Comparison of ENCODE assay signal across 23 cellular contexts in the genomic region with DNA sequence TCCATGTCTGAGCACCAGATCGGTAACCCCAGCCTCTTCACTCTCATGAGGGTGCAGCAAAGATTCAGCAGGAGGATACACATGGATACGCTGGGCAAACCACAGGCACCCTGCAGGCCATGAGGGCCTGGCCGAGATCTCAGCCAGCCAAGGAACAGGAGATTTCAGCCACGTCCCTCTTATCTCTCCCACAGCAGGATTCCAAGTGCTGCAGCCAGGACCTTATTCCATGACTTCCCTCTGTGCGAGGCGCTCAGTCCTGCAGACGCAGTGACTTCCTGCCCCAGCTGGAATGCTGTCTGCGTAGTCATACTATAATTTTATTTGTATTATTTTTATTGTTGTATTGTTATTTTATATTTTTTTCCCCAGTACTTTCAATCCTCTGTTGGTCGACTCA.
DNase-seq lines count a peak whose midpoint lies in the region; ATAC-seq, FAIRE-seq and TF ChIP-seq lines count a peak whose summit lies in the region.
"Had no signal": no experiment of that assay in that cellular context is flagged by ENCODE, and none has a peak within 500 bp of the region (broad histone marks: within the 10 kb centered on the region; RNA-seq: fewer than 3 reads in every experiment).

No MANE protein-coding gene starts in this region.

- CTCF ChIA-PET in HepG2 (lab: Yijun Ruan, JAX; ENCODE audit: low intra/inter-chr PET ratio, low total read pairs), result no interaction called here

- no peaks in the 10 kb centered on the region for H3K9me3 ChIP-seq in right lobe of liver
- no peaks in the 10 kb centered on the region for H3K9me3 ChIP-seq in HepG2 (ENCODE audit: low read length)
- peaks cover 86% of the 10 kb centered on the region for H3K9me3 ChIP-seq in endodermal cell (ENCODE audit: control insufficient read depth, low read length)
- no peaks in the 10 kb centered on the region for H3K9me3 ChIP-seq in esophagus muscularis mucosa
- H3K9me3 ChIP-seq: BE2C, HAP-1 had no signal

- H3K27ac ChIP-seq in right lobe of liver (no peak overlapping the region), HepG2 (ENCODE audit: extremely low read length, insufficient read depth, low read length) (no peak overlapping the region), endodermal cell (ENCODE audit: low read depth, low read length) (no peak overlapping the region), esophagus muscularis mucosa (replicated peaks in 1 of 4) (no peak overlapping the region), GM23338 (ENCODE audit: low read depth) (no peak overlapping the region)
- H3K27ac ChIP-seq: A549; BLaER1 treated with 17β-estradiol and CSF1 and Interleukin-3, amounts not matched to agents 10 nM and 100 nM had no signal

- H3K4me2 ChIP-seq in HepG2 (ENCODE audit: low read depth, low read length) (no peak overlapping the region), GM23338 (no peak overlapping the region)
- H3K4me2 ChIP-seq: A549 had no signal

- no peak overlapping the region for H2AFZ ChIP-seq in HepG2 (ENCODE audit: low read length)
- no peak overlapping the region for H2AFZ ChIP-seq in GM23338

- no peaks in the 10 kb centered on the region for H3K27me3 ChIP-seq in right lobe of liver
- no peaks in the 10 kb centered on the region for H3K27me3 ChIP-seq in HepG2 (ENCODE audit: control insufficient read depth in 1 of 2, insufficient read depth in 2 of 2, low read length in 2 of 2)
- H3K27me3 ChIP-seq in endodermal cell (ENCODE audit: control insufficient read depth, insufficient read depth, low read length, poor library complexity, severe bottlenecking), result no peaks in the 10 kb centered on the region
- H3K27me3 ChIP-seq in esophagus muscularis mucosa, result peaks cover 0 to 64% (median 0%) of the 10 kb centered on the region in 4 donors
- H3K27me3 ChIP-seq in GM23338 (ENCODE audit: insufficient read depth), result no peaks in the 10 kb centered on the region
- H3K27me3 ChIP-seq: BE2C had no signal

- TF ChIP-seq POLR2A in right lobe of liver (IDR thresholded peaks at IDR 0.05) (no peak), HepG2 (IDR thresholded peaks at IDR 0.05; ENCODE audit: insufficient read depth in 1 of 2, low read depth in 2 of 2, low read length in 2 of 2) (no peak), esophagus muscularis mucosa (IDR thresholded peaks at IDR 0.05; ENCODE audit: low read depth) (no peak)

- DNase-seq in right lobe of liver (no peak), HepG2 (ENCODE audit: low spot score) (no peak), endodermal cell (no peak), neural crest cell (ENCODE audit: low read depth, low spot score) (no peak), NCI-H1105 (lab: John Stamatoyannopoulos, UW) (no peak), esophagus muscularis mucosa (ENCODE audit: extremely low spot score) (no peak), GM23338 (ENCODE audit: low spot score) (no peak)
- DNase-seq: 8988T; ACHN; AML-193; BE2C; CD4-positive, alpha-beta T cell; COR-L47; DMS153; DND-41; GOT3 had no signal

- no peak overlapping the region for H3K4me3 ChIP-seq in right lobe of liver
- no peak overlapping the region for H3K4me3 ChIP-seq in HepG2 (replicated peaks in 1 of 3; ENCODE audit: insufficient read depth in 1 of 3, low read depth in 2 of 3, low read length in 3 of 3)
- peak overlapping the region; percentile 40 for H3K4me3 ChIP-seq in endodermal cell (ENCODE audit: low read length)
- H3K4me3 ChIP-seq in esophagus muscularis mucosa, result no peak overlapping the region
- H3K4me3 ChIP-seq in GM23338, result no peak overlapping the region
- H3K4me3 ChIP-seq: A549; BLaER1 treated with 17β-estradiol and CSF1 and Interleukin-3, amounts not matched to agents 10 nM and 100 nM; HAP-1 had no signal

- FAIRE-seq in HepG2 (lab: Jason Lieb, UNC), result no peak
- FAIRE-seq: A549, G401.6, GM19239, H54 had no signal

- H3K4me1 Mint-ChIP-seq in endodermal cell (no peaks in the 10 kb centered on the region), neural crest cell (no peaks in the 10 kb centered on the region), GM23338 (no peaks in the 10 kb centered on the region; the same call in 2 of the 3 replicates)
- H3K4me1 Mint-ChIP-seq: CD14-positive monocyte had no signal

- H3K4me3 Mint-ChIP-seq in endodermal cell, result no peak overlapping the region
- peak overlapping the region; percentile 12 for H3K4me3 Mint-ChIP-seq in neural crest cell
- H3K4me3 Mint-ChIP-seq in GM23338, result no peak overlapping the region
- H3K4me3 Mint-ChIP-seq: CD14-positive monocyte; CD4-positive, alpha-beta T cell had no signal

- H3K9ac ChIP-seq in HepG2 (ENCODE audit: insufficient read depth, low read depth, low read length) (no peak overlapping the region), endodermal cell (ENCODE audit: extremely low read depth, low read length, poor library complexity, severe bottlenecking) (no peak overlapping the region)
- H3K9ac ChIP-seq: BLaER1 treated with 17β-estradiol and CSF1 and Interleukin-3, amounts not matched to agents 10 nM and 100 nM had no signal

- in situ Hi-C loops in HepG2 (cut with HindIII; ENCODE audit: extremely low pct_ligation_motif_present, low pct_unique_long_range_greater_than_20kb), result no loop called here

- H3F3A ChIP-seq in GM23338 (replicated peaks; ENCODE audit: low read depth), result no peaks in the 10 kb centered on the region

- H3K27ac Mint-ChIP-seq in endodermal cell, result no peak overlapping the region
- no peak overlapping the region for H3K27ac Mint-ChIP-seq in neural crest cell (ENCODE audit: unreplicated experiment)
- H3K27ac Mint-ChIP-seq in GM23338, result no peak overlapping the region
- H3K27ac Mint-ChIP-seq: CD14-positive monocyte; CD4-positive, alpha-beta T cell had no signal

- H3K36me3 ChIP-seq in right lobe of liver, result no peaks in the 10 kb centered on the region
- peaks cover 7 to 18% of the 10 kb centered on the region in 2 experiments; a peak in 4 of 5 replicates for H3K36me3 ChIP-seq in HepG2 (replicated peaks in 1 of 2; ENCODE audit: control insufficient read depth in 1 of 2, insufficient read depth in 2 of 2, low read length in 2 of 2)
- H3K36me3 ChIP-seq in endodermal cell (ENCODE audit: control insufficient read depth, insufficient read depth, low read length), result no peaks in the 10 kb centered on the region
- H3K36me3 ChIP-seq in esophagus muscularis mucosa, result no peaks in the 10 kb centered on the region
- no peaks in the 10 kb centered on the region for H3K36me3 ChIP-seq in GM23338 (ENCODE audit: insufficient read depth)
- H3K36me3 ChIP-seq: BE2C; BLaER1 treated with 17β-estradiol and CSF1 and Interleukin-3, amounts not matched to agents 10 nM and 100 nM; HAP-1 had no signal

- H3K36me3 Mint-ChIP-seq in endodermal cell (ENCODE audit: low read depth) (peaks cover 4% of the 10 kb centered on the region), neural crest cell (ENCODE audit: low read depth) (peaks cover 11% of the 10 kb centered on the region), GM23338 (ENCODE audit: low read depth) (peaks cover 51% of the 10 kb centered on the region)
- H3K36me3 Mint-ChIP-seq: CD14-positive monocyte had no signal

- ATAC-seq in right lobe of liver (peak; percentile 38 to 77 (median 64)), HepG2 (no peak), GM23338 (no peak)
- ATAC-seq: A549 had no signal

- TF ChIP-seq CTCF in right lobe of liver (IDR thresholded peaks at IDR 0.05) (no peak), HepG2 (CRISPR knock-in tag; IDR thresholded peaks at IDR 0.05) (no peak), endodermal cell (conservative IDR thresholded peaks at IDR 0.05) (no peak), neural crest cell (conservative IDR thresholded peaks at IDR 0.05) (no peak), esophagus muscularis mucosa (IDR thresholded peaks at IDR 0.05) (no peak), GM23338 (conservative IDR thresholded peaks at IDR 0.05; ENCODE audit: low read depth in 2 of 2) (no peak)

- H4K20me1 ChIP-seq in HepG2 (ENCODE audit: insufficient read depth, low read length), result peaks cover 58% of the 10 kb centered on the region
- no peaks in the 10 kb centered on the region for H4K20me1 ChIP-seq in GM23338 (replicated peaks; ENCODE audit: insufficient read depth)

- peaks cover 3% of the 10 kb centered on the region for H3K79me2 ChIP-seq in HepG2 (ENCODE audit: insufficient read depth, low read length)
- H3K79me2 ChIP-seq in GM23338 (replicated peaks; ENCODE audit: insufficient read depth), result no peaks in the 10 kb centered on the region

- H3K9me3 Mint-ChIP-seq in endodermal cell, result peaks cover 28% of the 10 kb centered on the region
- H3K9me3 Mint-ChIP-seq in neural crest cell, result peaks cover 6% of the 10 kb centered on the region
- H3K9me3 Mint-ChIP-seq in GM23338, result peaks cover 88% of the 10 kb centered on the region
- H3K9me3 Mint-ChIP-seq: CD4-positive, alpha-beta T cell had no signal

- H3K4me1 ChIP-seq in right lobe of liver, result no peaks in the 10 kb centered on the region
- peaks cover 13% of the 10 kb centered on the region for H3K4me1 ChIP-seq in HepG2 (ENCODE audit: insufficient read depth, low read length)
- H3K4me1 ChIP-seq in endodermal cell (ENCODE audit: control insufficient read depth, insufficient read depth, low read length), result no peaks in the 10 kb centered on the region
- H3K4me1 ChIP-seq in esophagus muscularis mucosa, result no peaks in the 10 kb centered on the region
- H3K4me1 ChIP-seq in GM23338 (ENCODE audit: insufficient read depth), result no peaks in the 10 kb centered on the region
- H3K4me1 ChIP-seq: A549, BE2C, HAP-1 had no signal

- intact Hi-C loops in right lobe of liver (cut with DNase I), result no loop called here
- intact Hi-C loops in HepG2 (cut with micrococcal nuclease; ENCODE audit: unreplicated experiment), result no loop called here
- intact Hi-C loops in esophagus muscularis mucosa (cut with DNase I), result no loop called here

- TF ChIP-seq RAD21 in HepG2 (CRISPR knock-in tag; IDR thresholded peaks at IDR 0.05), result no peak

- POLR2A ChIA-PET in HepG2 (lab: Yijun Ruan, JAX), result no interaction called here

- BruUV-seq in HepG2 (replicated peaks; lab: Mats Ljungman, UMichigan), result no TSS peak

- 70% methylated on average over 7 of the region's 9 CpGs for WGBS in right lobe of liver (ENCODE audit: insufficient coverage, low coverage, low lambda C conversion rate, missing lambda C conversion rate)
- 98% methylated on average over 9 of the region's 9 CpGs for WGBS in HepG2 (ENCODE audit: low lambda C conversion rate)
- WGBS in endodermal cell (ENCODE audit: insufficient coverage in 1 of 2, insufficient read length in 1 of 2), 2 experiments, result 84 to 100% methylated on average over 1 to 8 of the region's 9 CpGs
- WGBS in esophagus muscularis mucosa, result 83% methylated on average over 9 of the region's 9 CpGs

- TF ChIP-seq EP300 in HepG2 (IDR thresholded peaks at IDR 0.05; ENCODE audit: low read depth in 2 of 2, low read length in 2 of 2) (no peak), HepG2 (CRISPR knock-in tag; IDR thresholded peaks at IDR 0.05; ENCODE audit: borderline replicate concordance) (no peak), esophagus muscularis mucosa (IDR thresholded peaks at IDR 0.05) (no peak)

- H3K27me3 Mint-ChIP-seq in endodermal cell (ENCODE audit: insufficient read depth), result no peaks in the 10 kb centered on the region
- peaks cover 6% of the 10 kb centered on the region for H3K27me3 Mint-ChIP-seq in neural crest cell (ENCODE audit: low read depth)
- H3K27me3 Mint-ChIP-seq in GM23338 (ENCODE audit: insufficient read depth, low read depth, poor library complexity), result peaks cover 23% of the 10 kb centered on the region

- no peaks in the 10 kb centered on the region for H3K9me2 ChIP-seq in GM23338 (ENCODE audit: insufficient read depth)

TF ChIP-seq in GM23338, 12 proteins besides CTCF, POLR2A, EP300 and RAD21 (continues in another document):
- TF ChIP-seq JUNB (IDR thresholded peaks at IDR 0.05; ENCODE audit: unreplicated experiment) (no peak), POLR2AphosphoS5 (IDR thresholded peaks at IDR 0.05; ENCODE audit: low read depth) (no peak)

Comparison
In these comparisons a context has a peak if more than half of its experiments do, and no peak if none do; other contexts are left out.
1. ATAC-seq: peak in right lobe of liver (4 of 4); none in HepG2 (single experiment) and GM23338 (single experiment).